In genomic region chr11:57534449-57534848, GRCh38 we compare ENCODE assay signal across 4 cellular contexts. TPM values are rescaled to one million over a fixed set of nuclear protein-coding genes. Genes with fewer than 3 reads are reported as not detected.
"Had no signal": no experiment of that assay in that cellular context is flagged by ENCODE, and none has a peak within 500 bp of the region (broad histone marks: within the 10 kb centered on the region; RNA-seq: fewer than 3 reads in every experiment).

No MANE protein-coding gene starts in this region.

RNA-seq across cellular contexts. Expression of gene SMTNL1, which starts 2.9 kb away (rescaled TPM):
- total RNA-seq: HepG2, HT-29, HT1080, IMR-90 had no signal
- polyA plus RNA-seq: IMR-90 had no signal
